8 cellular contexts compared by ENCODE assay signal in genomic region chr10:69061305-69062161, GRCh38. TPM values are rescaled to one million over a fixed set of nuclear protein-coding genes. Genes with fewer than 3 reads are reported as not detected.
DNase-seq lines count a peak whose midpoint lies in the region; ATAC-seq, FAIRE-seq and TF ChIP-seq lines count a peak whose summit lies in the region.

No MANE protein-coding gene starts in this region.

- H3K9ac ChIP-seq in astrocyte (ENCODE audit: low read length) (peak overlapping the region; percentile 81), endodermal cell (ENCODE audit: extremely low read depth, low read length, poor library complexity, severe bottlenecking) (no peak overlapping the region)

- H3K27ac Mint-ChIP-seq in astrocyte (ENCODE audit: unreplicated experiment) (no peak overlapping the region), endodermal cell (no peak overlapping the region)

- peak overlapping the region; percentile 37 for H3K4me3 ChIP-seq in GM12865 (ENCODE audit: low read depth, low read length)
- H3K4me3 ChIP-seq in astrocyte (ENCODE audit: insufficient read depth, low read depth, low read length) = peak overlapping the region; percentile 48
- H3K4me3 ChIP-seq in hepatocyte = no peak overlapping the region
- H3K4me3 ChIP-seq in small intestine (ENCODE audit: low read depth in 1 of 2, low read length in 2 of 2) = no peak overlapping the region
- H3K4me3 ChIP-seq in endodermal cell (ENCODE audit: low read length) = no peak overlapping the region

- H3K27me3 ChIP-seq in astrocyte (ENCODE audit: insufficient read depth, low read length) = no peaks in the 10 kb centered on the region
- H3K27me3 ChIP-seq in hepatocyte = peaks cover 8% of the 10 kb centered on the region
- no peaks in the 10 kb centered on the region for H3K27me3 ChIP-seq in small intestine (ENCODE audit: control insufficient read depth in 2 of 2, insufficient read depth in 2 of 2, low read length in 2 of 2)
- peaks cover 16% of the 10 kb centered on the region for H3K27me3 ChIP-seq in endodermal cell (ENCODE audit: control insufficient read depth, insufficient read depth, low read length, poor library complexity, severe bottlenecking)

- H3K4me2 ChIP-seq in astrocyte (ENCODE audit: low read length) (peak overlapping the region; percentile 88), hepatocyte (peak overlapping the region; percentile 58)

- H3K4me1 ChIP-seq in astrocyte (ENCODE audit: insufficient read depth, low read length) = peaks cover 32% of the 10 kb centered on the region
- H3K4me1 ChIP-seq in hepatocyte (ENCODE audit: insufficient read depth) = no peaks in the 10 kb centered on the region
- no peaks in the 10 kb centered on the region for H3K4me1 ChIP-seq in small intestine (ENCODE audit: control insufficient read depth in 2 of 2, insufficient read depth in 1 of 2, low read depth in 1 of 2, low read length in 1 of 2)
- H3K4me1 ChIP-seq in endodermal cell (ENCODE audit: control insufficient read depth, insufficient read depth, low read length) = no peaks in the 10 kb centered on the region

- H3K4me3 Mint-ChIP-seq in astrocyte (ENCODE audit: unreplicated experiment) (no peak overlapping the region), endodermal cell (no peak overlapping the region)

- H2AFZ ChIP-seq in astrocyte (ENCODE audit: low read depth, low read length) (peak overlapping the region; percentile 68), hepatocyte (no peak overlapping the region)

- peaks cover 18% of the 10 kb centered on the region for H3K4me1 Mint-ChIP-seq in astrocyte (ENCODE audit: low read depth, unreplicated experiment)
- H3K4me1 Mint-ChIP-seq in endodermal cell = peaks cover 10% of the 10 kb centered on the region

- DNase-seq in GM12865 (ENCODE audit: low read depth) = peak; percentile 70
- DNase-seq in OCI-M1 (lab: John Stamatoyannopoulos, UW) = peak; percentile 17
- DNase-seq in astrocyte (ENCODE audit: low read depth) = peak; percentile 98
- DNase-seq in hepatocyte (ENCODE audit: low spot score) = peak; percentile 64
- DNase-seq in small intestine = peak; percentile 75
- DNase-seq in GM20000 (ENCODE audit: low spot score) = no peak
- DNase-seq in endodermal cell = no peak

- WGBS in hepatocyte (ENCODE audit: low lambda C conversion rate, missing lambda C conversion rate) = 45% methylated on average over 20 of the region's 20 CpGs
- WGBS in small intestine, 3 donors = 15 to 26% (median 21%) methylated on average over 20 of the region's 20 CpGs
- 87 to 94% methylated on average over 14 to 20 of the region's 20 CpGs for WGBS in endodermal cell (ENCODE audit: insufficient coverage in 1 of 2, insufficient read length in 1 of 2), 2 experiments

- H3K27me3 Mint-ChIP-seq in astrocyte (ENCODE audit: low read depth, unreplicated experiment) (peaks cover 18% of the 10 kb centered on the region), endodermal cell (ENCODE audit: insufficient read depth) (peaks cover 8% of the 10 kb centered on the region)

- no peaks in the 10 kb centered on the region for H3K36me3 ChIP-seq in astrocyte (ENCODE audit: insufficient read depth, low read length)
- no peaks in the 10 kb centered on the region for H3K36me3 ChIP-seq in hepatocyte (replicated peaks; ENCODE audit: insufficient read depth, low read depth)
- no peaks in the 10 kb centered on the region for H3K36me3 ChIP-seq in small intestine (ENCODE audit: control insufficient read depth in 2 of 2, insufficient read depth in 2 of 2, low read length in 2 of 2)
- no peaks in the 10 kb centered on the region for H3K36me3 ChIP-seq in endodermal cell (ENCODE audit: control insufficient read depth, insufficient read depth, low read length)

- H3K9me3 ChIP-seq in astrocyte (ENCODE audit: insufficient read depth, low read depth, low read length) = no peaks in the 10 kb centered on the region
- no peaks in the 10 kb centered on the region for H3K9me3 ChIP-seq in hepatocyte (ENCODE audit: low read depth)
- no peaks in the 10 kb centered on the region for H3K9me3 ChIP-seq in small intestine (ENCODE audit: control insufficient read depth, low read depth)
- no peaks in the 10 kb centered on the region for H3K9me3 ChIP-seq in endodermal cell (ENCODE audit: control insufficient read depth, low read length)

- peak; percentile 37 for ATAC-seq in HG02610 (IDR thresholded peaks at IDR 0.05; ENCODE audit: unreplicated experiment)

- FAIRE-seq in astrocyte (lab: Jason Lieb, UNC) (peak; percentile 80), small intestine (lab: Jason Lieb, UNC) (no peak)

- TF ChIP-seq CTCF in GM12865 (IDR thresholded peaks at IDR 0.05; ENCODE audit: insufficient read depth, low read depth, low read length, missing control alignments) (no peak), astrocyte (IDR thresholded peaks at IDR 0.05; ENCODE audit: insufficient read depth, low read depth, low read length) (no peak), hepatocyte (IDR thresholded peaks at IDR 0.05; ENCODE audit: poor library complexity) (no peak), GM20000 (IDR thresholded peaks at IDR 0.05; ENCODE audit: extremely low read depth, missing control alignments) (no peak), endodermal cell (conservative IDR thresholded peaks at IDR 0.05) (no peak)

- H3K27ac ChIP-seq in astrocyte (ENCODE audit: low read depth, low read length) (peak overlapping the region; percentile 96), hepatocyte (peak overlapping the region; percentile 63), small intestine (ENCODE audit: low read depth in 1 of 2, low read length in 1 of 2) (peak overlapping the region; percentile 42 to 93), endodermal cell (ENCODE audit: low read depth, low read length) (no peak overlapping the region)

- H4K20me1 ChIP-seq in astrocyte (ENCODE audit: insufficient read depth, low read length) = no peaks in the 10 kb centered on the region
- H4K20me1 ChIP-seq in hepatocyte (ENCODE audit: insufficient read depth, poor library complexity, severe bottlenecking) = no peaks in the 10 kb centered on the region

- H3K9me2 ChIP-seq in hepatocyte (replicated peaks; ENCODE audit: insufficient read depth) = no peaks in the 10 kb centered on the region

- no peaks in the 10 kb centered on the region for H3K79me2 ChIP-seq in astrocyte (ENCODE audit: insufficient read depth, low read length)
- no peaks in the 10 kb centered on the region for H3K79me2 ChIP-seq in hepatocyte

- H3K9me3 Mint-ChIP-seq in astrocyte (ENCODE audit: unreplicated experiment) (no peaks in the 10 kb centered on the region), endodermal cell (no peaks in the 10 kb centered on the region)

- no peaks in the 10 kb centered on the region for H3K36me3 Mint-ChIP-seq in astrocyte (ENCODE audit: low read depth, unreplicated experiment)
- H3K36me3 Mint-ChIP-seq in endodermal cell (ENCODE audit: low read depth) = no peaks in the 10 kb centered on the region

RNA-seq across cellular contexts. Expression of gene SRGN, which starts 26.4 kb away (rescaled TPM):
- total RNA-seq in astrocyte = 0.30 TPM in 1 of 2 replicates, not detected in the other
- total RNA-seq in hepatocyte = 0.68 and 2.5 TPM in 2 replicates
- polyA plus RNA-seq in hepatocyte = 0.36 TPM in 1 of 2 replicates, not detected in the other
- polyA plus RNA-seq in small intestine = 100 to 1,000 TPM in 1 of 3 donors, 10 to 100 TPM in 1, 1 to 10 TPM in 1; 8.1 to 155 (median 25.4) TPM
- total RNA-seq in endodermal cell = not detected
- not detected for polyA plus RNA-seq in endodermal cell (2013, experiment 1 of 2)
- not detected for polyA plus RNA-seq in endodermal cell (2013, experiment 2 of 2)

Comparison
In these comparisons a context has a peak if more than half of its experiments do, and no peak if none do; other contexts are left out.
1. DNase-seq: peak in GM12865 (single experiment), OCI-M1 (single experiment), astrocyte (single experiment), hepatocyte (single experiment) and small intestine (single experiment); none in GM20000 (single experiment) and endodermal cell (single experiment).
2. H3K4me3 ChIP-seq: peak in GM12865 (single experiment) and astrocyte (single experiment); none in hepatocyte (single experiment), small intestine (0 of 2) and endodermal cell (single experiment).